ENCODE assay signal across 34 cellular contexts in the genomic region with DNA sequence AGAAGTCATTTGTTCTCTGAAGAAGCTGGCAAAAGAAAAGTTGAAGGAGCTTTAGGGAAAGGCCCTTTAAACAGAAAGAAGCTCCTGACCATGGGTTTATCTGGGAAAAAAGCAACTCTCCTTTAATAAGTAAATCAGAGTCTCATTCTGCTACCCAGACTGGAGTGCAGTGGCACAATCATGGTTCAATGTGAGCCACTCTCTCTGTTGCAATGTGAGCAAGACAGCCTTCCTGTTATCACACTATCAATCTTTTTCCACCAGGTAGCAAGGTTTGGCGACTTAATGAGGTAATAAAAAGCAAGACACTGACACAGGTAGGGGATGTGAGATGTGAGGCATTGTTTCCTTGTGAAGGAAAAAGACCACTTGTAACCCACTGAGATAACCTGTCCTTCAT.
DNase-seq lines count a peak whose midpoint lies in the region; ATAC-seq, FAIRE-seq and TF ChIP-seq lines count a peak whose summit lies in the region.
"Had no signal": no experiment of that assay in that cellular context is flagged by ENCODE, and none has a peak within 500 bp of the region (broad histone marks: within the 10 kb centered on the region; RNA-seq: fewer than 3 reads in every experiment).

No MANE protein-coding gene starts in this region.

- peak overlapping the region; percentile 42 for H3K27ac ChIP-seq in DOHH2 (ENCODE audit: low read depth, low read length)
- H3K27ac ChIP-seq in colonic mucosa = peak overlapping the region; percentile 8
- peak overlapping the region; percentile 72 to 93 for H3K27ac ChIP-seq in right atrium auricular region
- peak overlapping the region; percentile 87 to 99 (median 91) for H3K27ac ChIP-seq in gastrocnemius medialis
- H3K27ac ChIP-seq: A549, foreskin keratinocyte, hepatocyte, RWPE1, suprapubic skin had no signal

- no peaks in the 10 kb centered on the region for H3K79me2 ChIP-seq in DOHH2 (ENCODE audit: control insufficient read depth, low read length)
- H3K79me2 ChIP-seq: hepatocyte had no signal

- TF ChIP-seq POLR2A in gastrocnemius medialis (IDR thresholded peaks at IDR 0.05) = no peak

- no peaks in the 10 kb centered on the region for H4K20me1 ChIP-seq in DOHH2 (ENCODE audit: control insufficient read depth, insufficient read depth, low read depth, low read length)

- H3K4me3 ChIP-seq in DOHH2 (ENCODE audit: low read length) (peak overlapping the region; percentile 21), colonic mucosa (no peak overlapping the region), right atrium auricular region (no peak overlapping the region), gastrocnemius medialis (peak overlapping the region; percentile 20 to 29 (median 28))
- H3K4me3 ChIP-seq: A549, GM12878, hepatocyte, suprapubic skin had no signal

- peak overlapping the region; percentile 42 for H3K4me2 ChIP-seq in DOHH2 (ENCODE audit: low read length)
- H3K4me2 ChIP-seq: A549, hepatocyte had no signal

- intact Hi-C loops in colonic mucosa (cut with DNase I) = no loop called here
- intact Hi-C loops in gastrocnemius medialis (cut with DNase I; ENCODE audit: low total_unique reads) = loop anchor here (1.0 kb wide), 1 partner anchor 10 kb away; no protein-coding TSS in a partner anchor

- no peak for TF ChIP-seq CTCF in DOHH2 (IDR thresholded peaks at IDR 0.05; ENCODE audit: low read depth, low read length, poor library complexity, severe bottlenecking)
- TF ChIP-seq CTCF in colonic mucosa (IDR thresholded peaks at IDR 0.05) = no peak
- TF ChIP-seq CTCF in right atrium auricular region (IDR thresholded peaks at IDR 0.05) = no peak
- no peak for TF ChIP-seq CTCF in gastrocnemius medialis (IDR thresholded peaks at IDR 0.05 in 4 of 5, conservative IDR thresholded peaks at IDR 0.05 in 1 of 5)

- in situ Hi-C loops in gastrocnemius medialis (cut with MboI; ENCODE audit: low sequenced_read_pairs in 4 of 4) = loop anchor here in 1 of 4 donors (25.0 kb wide), 1 partner anchor 137 kb away; the partner anchor contains the start of gene MYOZ2

- H3K4me1 ChIP-seq in DOHH2 (ENCODE audit: control insufficient read depth, low read length) = peaks cover 76% of the 10 kb centered on the region
- H3K4me1 ChIP-seq in colonic mucosa = no peaks in the 10 kb centered on the region
- H3K4me1 ChIP-seq in right atrium auricular region = peaks cover 0 to 38% of the 10 kb centered on the region in 2 donors
- peaks cover 63 to 74% of the 10 kb centered on the region in 2 donors for H3K4me1 ChIP-seq in gastrocnemius medialis
- H3K4me1 ChIP-seq: foreskin keratinocyte, suprapubic skin had no signal

- no peaks in the 10 kb centered on the region for H3K27me3 ChIP-seq in DOHH2 (ENCODE audit: control insufficient read depth, low read length)
- no peaks in the 10 kb centered on the region for H3K27me3 ChIP-seq in colonic mucosa
- H3K27me3 ChIP-seq in right atrium auricular region = no peaks in the 10 kb centered on the region
- H3K27me3 ChIP-seq in gastrocnemius medialis = no peaks in the 10 kb centered on the region
- H3K27me3 ChIP-seq: foreskin keratinocyte, hepatocyte, suprapubic skin had no signal

- H3K9me3 ChIP-seq in DOHH2 (ENCODE audit: control insufficient read depth, insufficient read depth, low read length) (no peaks in the 10 kb centered on the region), colonic mucosa (no peaks in the 10 kb centered on the region), right atrium auricular region (no peaks in the 10 kb centered on the region), gastrocnemius medialis (no peaks in the 10 kb centered on the region)
- H3K9me3 ChIP-seq: A549, suprapubic skin had no signal

- no peak for FAIRE-seq in urothelium cell line (lab: Jason Lieb, UNC)
- FAIRE-seq: A549, GM12878, HepG2 had no signal

- H3F3A ChIP-seq in DOHH2 (ENCODE audit: control insufficient read depth, insufficient read depth) = peaks cover 19% of the 10 kb centered on the region

- peak; percentile 16 to 52 for ATAC-seq in gastrocnemius medialis
- ATAC-seq in esophagus mucosa = no peak
- ATAC-seq: A549; activated CD4-positive, alpha-beta T cell treated with anti-CD3 and anti-CD28 coated beads for 36 hours; GM12878; HepG2; naive thymus-derived CD4-positive, alpha-beta T cell; stimulated activated memory B cell treated with anti-CD40 and anti-IgM and Interleukin-4, amounts not matched to agents 10 μg/mL and 1 μg/mL and 100 μg/mL, for 72 hours had no signal

- no peak overlapping the region for H3K9ac ChIP-seq in colonic mucosa (ENCODE audit: low read depth in 2 of 2, low read length in 2 of 2)

- DNase-seq in colonic mucosa (no peak), right atrium auricular region (ENCODE audit: low spot score) (no peak), gastrocnemius medialis (no peak), retina (no peak), NCI-H1417 (lab: John Stamatoyannopoulos, UW) (no peak), urothelium cell line (ENCODE audit: low spot score) (no peak)
- DNase-seq: activated CD4-positive, alpha-beta T cell treated with anti-CD3 and anti-CD28 coated beads for 36 hours; activated naive CD8-positive, alpha-beta T cell treated with anti-CD3 and anti-CD28 coated beads for 36 hours; activated T-cell treated with anti-CD3 and anti-CD28 coated beads for 4 hours; AML-193; CD4-positive, alpha-beta T cell; cerebellar nuclear complex; effector CD4-positive, alpha-beta T cell; EL; foreskin keratinocyte; GOT3; Kasumi-1; mesendoderm; naive thymus-derived CD4-positive, alpha-beta T cell; NCI-H187; NCI-H2171; NCI-H510A; stimulated activated CD4-positive, alpha-beta T cell treated with anti-CD3 and anti-CD28 coated beads, Interleukin-12 subunit alpha, Interleukin-12 subunit beta, amount 100 ng/mL, for 4 hours; stimulated activated CD4-positive, alpha-beta T cell treated with anti-CD3 and anti-CD28 coated beads, Interleukin-4, amount 100 ng/mL, for 1 hour; T-helper 2 cell had no signal

- H3K36me3 ChIP-seq in DOHH2 (ENCODE audit: control insufficient read depth, low read length) (no peaks in the 10 kb centered on the region), colonic mucosa (no peaks in the 10 kb centered on the region), right atrium auricular region (no peaks in the 10 kb centered on the region), gastrocnemius medialis (no peaks in the 10 kb centered on the region)
- H3K36me3 ChIP-seq: suprapubic skin had no signal

- H3K9me2 ChIP-seq in DOHH2 (replicated peaks; ENCODE audit: control insufficient read depth, low read length) = no peaks in the 10 kb centered on the region

Comparison
In these comparisons a context has a peak if more than half of its experiments do, and no peak if none do; other contexts are left out.
1. H3K27ac ChIP-seq: peak in every context shown above with its lines; median percentile 91 in gastrocnemius medialis; 82 in right atrium auricular region; 42 in DOHH2; 8 in colonic mucosa.
2. H3K4me3 ChIP-seq: peak in DOHH2 (single experiment) and gastrocnemius medialis (4 of 4); none in colonic mucosa (single experiment) and right atrium auricular region (0 of 2).